ENCODE assay signal across 13 cellular contexts in genomic region chr22:35334010-35334409, GRCh38. TPM values are rescaled to one million over a fixed set of nuclear protein-coding genes. Genes with fewer than 3 reads are reported as not detected.
DNase-seq lines count a peak whose midpoint lies in the region; ATAC-seq and TF ChIP-seq lines count a peak whose summit lies in the region.
"Had no signal": no experiment of that assay in that cellular context is flagged by ENCODE, and none has a peak within 500 bp of the region (broad histone marks: within the 10 kb centered on the region; RNA-seq: fewer than 3 reads in every experiment).

No MANE protein-coding gene starts in this region.

- TF ChIP-seq POLR2A in heart left ventricle (IDR thresholded peaks at IDR 0.05) = no peak
- no peak for TF ChIP-seq POLR2A in NB4 (IDR thresholded peaks at IDR 0.05; ENCODE audit: extremely low read depth, insufficient read length)

- peak in 2 of 3 donors; percentile 30 to 40 for DNase-seq in right cardiac atrium
- DNase-seq in heart left ventricle = no peak
- peak; percentile 90 for DNase-seq in NB4 (ENCODE audit: low read depth)
- peak; percentile 36 for DNase-seq in stimulated activated naive CD8-positive, alpha-beta T cell treated with anti-CD3 and anti-CD28 coated beads, Interleukin-15, Interleukin-2, amounts not matched to agents 100 U/mL and 50 U/mL, for 24 hours
- no peak for DNase-seq in putamen (ENCODE audit: low spot score)
- DNase-seq in H4 (ENCODE audit: low spot score) = no peak
- DNase-seq: central memory CD4-positive, alpha-beta T cell; COR-L47; esophagus squamous epithelium; MM.1S; NCI-H774 had no signal

- no peaks in the 10 kb centered on the region for H3K27me3 Mint-ChIP-seq in activated naive CD8-positive, alpha-beta T cell

- H3K36me3 ChIP-seq in heart left ventricle = peaks cover 0 to 98% (median 85%) of the 10 kb centered on the region in 9 donors

- intact Hi-C loops in right cardiac atrium (cut with DNase I) = no loop called here
- intact Hi-C loops in heart left ventricle (cut with DNase I) = no loop called here

- H3K4me1 ChIP-seq in right cardiac atrium (ENCODE audit: control insufficient read depth, insufficient read depth, low read length) = no peaks in the 10 kb centered on the region
- H3K4me1 ChIP-seq in heart left ventricle = peaks cover 0 to 50% (median 19%) of the 10 kb centered on the region in 12 donors

- no peak overlapping the region for H3K4me3 Mint-ChIP-seq in activated naive CD8-positive, alpha-beta T cell

- H3K27ac ChIP-seq in right cardiac atrium (ENCODE audit: low read length) = no peak overlapping the region
- H3K27ac ChIP-seq in heart left ventricle = peak overlapping the region in 1 of 12 donors; percentile 3
- H3K27ac ChIP-seq: esophagus squamous epithelium had no signal

- H3K27me3 ChIP-seq in right cardiac atrium (ENCODE audit: control insufficient read depth, insufficient read depth) = no peaks in the 10 kb centered on the region
- no peaks in the 10 kb centered on the region for H3K27me3 ChIP-seq in heart left ventricle
- H3K27me3 ChIP-seq: esophagus squamous epithelium had no signal

- TF ChIP-seq CTCF in heart left ventricle (IDR thresholded peaks at IDR 0.05) (no peak), NB4 (IDR thresholded peaks at IDR 0.05; ENCODE audit: low read depth, low read length) (no peak)

- H3K9me3 ChIP-seq in right cardiac atrium (ENCODE audit: control insufficient read depth, low read length) (no peaks in the 10 kb centered on the region), heart left ventricle (no peaks in the 10 kb centered on the region)
- H3K9me3 ChIP-seq: esophagus squamous epithelium had no signal

- ATAC-seq in right cardiac atrium (no peak), heart left ventricle (no peak), GM19467 (IDR thresholded peaks at IDR 0.05; ENCODE audit: unreplicated experiment) (no peak)
- ATAC-seq in stimulated activated naive CD8-positive, alpha-beta T cell treated with anti-CD3 and anti-CD28 coated beads, Interleukin-15, Interleukin-2, amounts not matched to agents 100 U/mL and 50 U/mL, for 24 hours = peak; percentile 30

- H3K4me3 ChIP-seq in right cardiac atrium (ENCODE audit: low read length) (no peak overlapping the region), heart left ventricle (no peak overlapping the region), NB4 (ENCODE audit: low read depth, low read length) (no peak overlapping the region)
- H3K4me3 ChIP-seq: esophagus squamous epithelium had no signal

- WGBS in right cardiac atrium = 67% methylated on average over 9 of the region's 9 CpGs
- WGBS in heart left ventricle, 4 donors = 61 to 69% (median 65%) methylated on average over 4 to 9 of the region's 9 CpGs

- H3K36me3 Mint-ChIP-seq in activated naive CD8-positive, alpha-beta T cell = peaks cover 4% of the 10 kb centered on the region

- no peaks in the 10 kb centered on the region for H3K9me3 Mint-ChIP-seq in activated naive CD8-positive, alpha-beta T cell (ENCODE audit: low read depth)

- peak overlapping the region; percentile 64 for H3K27ac Mint-ChIP-seq in activated naive CD8-positive, alpha-beta T cell

- peaks cover 33% of the 10 kb centered on the region for H3K4me1 Mint-ChIP-seq in activated naive CD8-positive, alpha-beta T cell (ENCODE audit: low read depth)

RNA-seq across cellular contexts. Expression of gene TOM1, which starts 34.3 kb away (rescaled TPM):
- 10 to 100 TPM; 54.0 to 75.9 (median 63.6) TPM for total RNA-seq in right cardiac atrium
- 55.9 TPM for polyA plus RNA-seq in right cardiac atrium
- 100 to 1,000 TPM in 2 of 9 donors, 10 to 100 TPM in 7; 46.8 to 362 (median 56.8) TPM for total RNA-seq in heart left ventricle
- polyA plus RNA-seq in heart left ventricle = 10 to 100 TPM; 48.6 to 80.6 TPM
- 29.8 and 49.1 TPM in 2 replicates for total RNA-seq in H4 (2014; rRNA removed; shearing (Covaris generic))

RNA-seq across cellular contexts. Expression of gene HMOX1, which starts 46.9 kb away (rescaled TPM):
- total RNA-seq in right cardiac atrium (10 to 100 TPM in 2 of 4 donors, 1 to 10 TPM in 2; 6.2 to 10.8 (median 9.6) TPM), heart left ventricle (100 to 1,000 TPM in 1 of 9 donors, 10 to 100 TPM in 2, 1 to 10 TPM in 6; 2.6 to 126 (median 5.2) TPM)
- polyA plus RNA-seq in right cardiac atrium (6.1 TPM), heart left ventricle (1 to 10 TPM; 2.4 to 4.8 TPM)
- total RNA-seq in H4 (2014; rRNA removed; shearing (Covaris generic)) = 49.2 and 59.1 TPM in 2 replicates

Comparison
In these comparisons a context has a peak if more than half of its experiments do, and no peak if none do; other contexts are left out.
1. DNase-seq: peak in right cardiac atrium (2 of 3), NB4 (single experiment) and stimulated activated naive CD8-positive, alpha-beta T cell treated with anti-CD3 and anti-CD28 coated beads, Interleukin-15, Interleukin-2, amounts not matched to agents 100 U/mL and 50 U/mL, for 24 hours (single experiment); none in heart left ventricle (0 of 5), putamen (single experiment) and H4 (single experiment).